16 cellular contexts compared by ENCODE assay signal in genomic region chr6:157339432-157339831, GRCh38. TPM values are rescaled to one million over a fixed set of nuclear protein-coding genes. Genes with fewer than 3 reads are reported as not detected.
DNase-seq lines count a peak whose midpoint lies in the region; ATAC-seq and TF ChIP-seq lines count a peak whose summit lies in the region.
"Had no signal": no experiment of that assay in that cellular context is flagged by ENCODE, and none has a peak within 500 bp of the region (broad histone marks: within the 10 kb centered on the region; RNA-seq: fewer than 3 reads in every experiment).

No MANE protein-coding gene starts in this region.

- no peaks in the 10 kb centered on the region for H3K4me1 ChIP-seq in aorta (ENCODE audit: control insufficient read depth in 1 of 2, insufficient read depth in 2 of 2, low read length in 2 of 2)

- intact Hi-C loops in aorta (cut with DNase I): no loop called here

- TF ChIP-seq CTCF in GM10248 (IDR thresholded peaks at IDR 0.05; ENCODE audit: control extremely low read depth, extremely low read depth, low read depth, missing control alignments): peak; percentile 39
- TF ChIP-seq CTCF in LNCaP clone FGC (IDR thresholded peaks at IDR 0.05; ENCODE audit: control insufficient read depth, extremely low read depth, insufficient read depth): 0 out of 2 replicates have a peak, but pooled peaks have one; percentile 17
- TF ChIP-seq CTCF in astrocyte of the cerebellum (IDR thresholded peaks at IDR 0.05; ENCODE audit: low read depth, low read length, missing control alignments): peak; percentile 5

- POLR2A ChIA-PET in GM10248 (lab: Yijun Ruan, JAX): no interaction called here

- no peaks in the 10 kb centered on the region for H3K27me3 ChIP-seq in aorta (ENCODE audit: control insufficient read depth in 1 of 2, insufficient read depth in 2 of 2, low read length in 1 of 2)
- H3K27me3 ChIP-seq: heart right ventricle had no signal

- WGBS in aorta, 2 donors: 88 to 89% methylated on average over 1 of the region's 1 CpG

- H3K9me3 ChIP-seq in aorta (ENCODE audit: control insufficient read depth, low read length): no peaks in the 10 kb centered on the region
- H3K9me3 ChIP-seq: heart right ventricle had no signal

- peak; percentile 54 for ATAC-seq in left lobe of liver
- no peak for ATAC-seq in aorta (ENCODE audit: low FRiP score)
- ATAC-seq: activated naive CD8-positive, alpha-beta T cell treated with anti-CD3 and anti-CD28 coated beads, Interleukin-2, amount 50 U/mL, for 24 hours; effector memory CD8-positive, alpha-beta T cell; heart right ventricle; natural killer cell had no signal

- H3K4me3 ChIP-seq in LNCaP clone FGC (ENCODE audit: low read depth, low read length) (no peak overlapping the region), astrocyte of the cerebellum (ENCODE audit: low read depth, low read length) (no peak overlapping the region), aorta (ENCODE audit: low read length in 2 of 2) (no peak overlapping the region)
- H3K4me3 ChIP-seq: heart right ventricle, smooth muscle cell had no signal

- DNase-seq in GM10248 (ENCODE audit: extremely low spot score) (no peak), LNCaP clone FGC (ENCODE audit: low read depth) (no peak), astrocyte of the cerebellum (ENCODE audit: low read depth) (no peak), left lobe of liver (ENCODE audit: low spot score) (no peak), aorta (no peak), DMS 273 treated with DMSO at 0.1 percent for 48 hours (lab: John Stamatoyannopoulos, UW) (no peak), cerebellar cortex (ENCODE audit: low spot score) (no peak)
- DNase-seq: activated naive CD8-positive, alpha-beta T cell treated with anti-CD3 and anti-CD28 coated beads, Interleukin-2, amount 50 U/mL, for 24 hours; COR-L47; effector memory CD8-positive, alpha-beta T cell; heart right ventricle; natural killer cell; NCI-H187; NCI-H446; stimulated activated CD4-positive, alpha-beta T cell treated with anti-CD3 and anti-CD28 coated beads, Interleukin-4, amount 100 ng/mL, for 4 hours had no signal

- CTCF ChIA-PET in GM10248 (lab: Yijun Ruan, JAX): interaction anchor here (0.7 to 3.0 kb wide), 4 partner anchors 13 to 327 kb away, joined by 3 to 9 read pairs (median 4); no protein-coding TSS in a partner anchor

- no peaks in the 10 kb centered on the region for H3K36me3 ChIP-seq in aorta (ENCODE audit: control insufficient read depth in 1 of 2, insufficient read depth in 2 of 2, low read length in 1 of 2)
- H3K36me3 ChIP-seq: heart right ventricle had no signal

- H3K27ac ChIP-seq in aorta (ENCODE audit: low read depth in 1 of 2, low read length in 2 of 2): no peak overlapping the region
- H3K27ac ChIP-seq: heart right ventricle had no signal

- in situ Hi-C loops in astrocyte of the cerebellum (cut with HindIII; ENCODE audit: low sequenced_read_pairs): no loop called here

RNA-seq across cellular contexts. Expression of gene TMEM242, which starts 16.1 kb away (rescaled TPM):
- total RNA-seq in left lobe of liver: 6.8 TPM
- total RNA-seq in aorta: 10 to 100 TPM; 13.1 to 17.5 TPM
- 10 to 100 TPM; 12.0 to 17.0 TPM for polyA plus RNA-seq in aorta

RNA-seq across cellular contexts. Expression of gene ZDHHC14, which starts 41.6 kb away (rescaled TPM):
- total RNA-seq in left lobe of liver (13.7 TPM), aorta (10 to 100 TPM; 16.4 to 17.8 TPM)
- polyA plus RNA-seq in aorta: 10 to 100 TPM in 1 of 2 donors, 1 to 10 TPM in 1; 2.8 to 12.4 TPM
